In genomic region chr14:74551001-74551400, GRCh38 we compare ENCODE assay signal across 15 cellular contexts.
"Had no signal": no experiment of that assay in that cellular context is flagged by ENCODE, and none has a peak within 500 bp of the region (broad histone marks: within the 10 kb centered on the region; RNA-seq: fewer than 3 reads in every experiment).

No MANE protein-coding gene starts in this region.

- H3K4me3 Mint-ChIP-seq: activated naive CD4-positive, alpha-beta T cell treated with anti-CD3 and anti-CD28 coated beads, Interleukin-2, amount 50 U/mL, for 24 hours; activated T-cell treated with anti-CD3 and anti-CD28 coated beads, Interleukin-2, amount 50 U/mL, for 72 hours; nephron progenitor cell had no signal

- H3K9me3 Mint-ChIP-seq: activated naive CD4-positive, alpha-beta T cell treated with anti-CD3 and anti-CD28 coated beads, Interleukin-2, amount 50 U/mL, for 24 hours; activated T-cell treated with anti-CD3 and anti-CD28 coated beads, Interleukin-2, amount 50 U/mL, for 72 hours; nephron progenitor cell had no signal

- DNase-seq: activated CD4-positive, alpha-beta T cell treated with anti-CD3 and anti-CD28 coated beads, Interleukin-2, amount 50 U/mL, for 4 hours; activated effector memory CD4-positive, alpha-beta T cell treated with anti-CD3 and anti-CD28 coated beads, Interleukin-2, amount 50 U/mL, for 16 hours; activated T-cell treated with anti-CD3 and anti-CD28 coated beads, Interleukin-2, amount 50 U/mL, for 72 hours; dermis blood vessel endothelial cell; effector memory CD4-positive, alpha-beta T cell; esophagus squamous epithelium; left cardiac atrium; midbrain; nephron progenitor cell; occipital lobe; uterus had no signal

- H3K27me3 ChIP-seq: esophagus squamous epithelium, uterus had no signal

- H3K27me3 Mint-ChIP-seq: activated naive CD4-positive, alpha-beta T cell treated with anti-CD3 and anti-CD28 coated beads, Interleukin-2, amount 50 U/mL, for 24 hours had no signal

- H3K4me1 Mint-ChIP-seq: activated naive CD4-positive, alpha-beta T cell treated with anti-CD3 and anti-CD28 coated beads, Interleukin-2, amount 50 U/mL, for 24 hours had no signal

- ATAC-seq: activated T-cell treated with anti-CD3 and anti-CD28 coated beads, Interleukin-2, amount 50 U/mL, for 72 hours; psoas muscle had no signal

- H3K9me3 ChIP-seq: esophagus squamous epithelium, psoas muscle, uterus had no signal

- H3K4me3 ChIP-seq: esophagus squamous epithelium, lung, psoas muscle, uterus had no signal

- FAIRE-seq: astrocyte had no signal

- H3K36me3 ChIP-seq: uterus had no signal

- H3K27ac Mint-ChIP-seq: activated naive CD4-positive, alpha-beta T cell treated with anti-CD3 and anti-CD28 coated beads, Interleukin-2, amount 50 U/mL, for 24 hours; activated T-cell treated with anti-CD3 and anti-CD28 coated beads, Interleukin-2, amount 50 U/mL, for 72 hours; nephron progenitor cell had no signal

- H3K27ac ChIP-seq: psoas muscle had no signal

- H3K36me3 Mint-ChIP-seq: activated naive CD4-positive, alpha-beta T cell treated with anti-CD3 and anti-CD28 coated beads, Interleukin-2, amount 50 U/mL, for 24 hours had no signal
